ENCODE assay signal across 29 cellular contexts in the genomic region with DNA sequence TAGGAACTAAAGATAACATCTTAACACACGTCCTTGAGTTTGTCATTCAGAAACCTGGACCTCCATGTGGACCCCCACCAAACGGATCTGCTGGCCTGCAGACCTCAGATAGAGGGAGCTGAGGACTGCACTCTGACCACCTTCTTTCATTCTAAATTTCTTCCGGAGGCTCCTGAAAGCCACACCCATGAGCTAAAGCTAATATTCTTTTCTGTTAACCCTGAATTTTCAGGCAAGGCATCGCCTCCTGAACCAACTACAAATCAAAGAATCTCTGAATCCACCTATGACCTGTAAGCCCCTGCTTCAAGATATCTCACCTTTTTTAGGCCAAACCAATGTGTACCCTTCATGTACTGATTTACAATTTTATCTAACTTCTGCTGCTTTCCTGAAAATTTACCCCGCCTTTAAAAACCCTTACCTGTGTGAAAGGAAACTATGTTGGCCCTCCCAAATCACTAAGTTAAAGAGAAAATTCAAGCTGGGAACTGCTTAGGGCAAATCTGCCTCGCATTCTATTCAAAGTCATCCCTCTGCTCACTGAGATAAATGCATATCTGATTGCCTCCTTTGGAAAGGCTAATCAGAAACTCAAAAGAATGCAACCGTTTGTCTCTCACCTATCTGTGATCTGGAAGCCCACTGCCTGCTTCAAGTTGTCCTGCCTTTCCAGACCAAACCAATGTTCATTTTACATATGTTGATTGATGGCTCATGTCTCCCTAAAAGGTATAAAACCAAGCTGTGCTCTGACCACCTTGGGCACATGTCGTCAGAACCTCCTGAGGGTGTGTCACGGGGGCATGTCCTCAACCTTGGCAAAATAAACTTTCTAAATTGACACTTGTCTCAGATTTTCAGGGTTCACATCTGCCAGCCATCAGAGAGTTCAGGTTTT. TPM values are rescaled to one million over a fixed set of nuclear protein-coding genes. Genes with fewer than 3 reads are reported as not detected.
"Had no signal": no experiment of that assay in that cellular context is flagged by ENCODE, and none has a peak within 500 bp of the region (broad histone marks: within the 10 kb centered on the region; RNA-seq: fewer than 3 reads in every experiment).

No MANE protein-coding gene starts in this region.

- H3K4me1 Mint-ChIP-seq: activated B cell treated with CpG ODN at 0.5 μM for 24 hours had no signal

- H3K36me3 ChIP-seq: breast epithelium, colonic mucosa, left ventricle myocardium inferior, ovary, thyroid gland had no signal

- H3K4me1 ChIP-seq: breast epithelium, colonic mucosa, left ventricle myocardium inferior, thyroid gland had no signal

- H3K9me3 ChIP-seq: colonic mucosa, ovary, thyroid gland had no signal

- H3K4me3 Mint-ChIP-seq: activated B cell treated with CpG ODN at 0.5 μM for 24 hours; activated CD4-positive, alpha-beta memory T cell treated with anti-CD3 and anti-CD28 coated beads for 36 hours; activated CD4-positive, alpha-beta T cell treated with anti-CD3 and anti-CD28 coated beads for 36 hours; activated naive CD4-positive, alpha-beta T cell treated with anti-CD3 and anti-CD28 coated beads for 36 hours; activated naive CD8-positive, alpha-beta T cell treated with anti-CD3 and anti-CD28 coated beads, Interleukin-2, amount 10 ng/mL, durations not matched to agents 7 days and 5 days; natural killer cell had no signal

- DNase-seq: activated B cell treated with CpG ODN at 0.5 μM for 24 hours; activated CD4-positive, alpha-beta memory T cell treated with anti-CD3 and anti-CD28 coated beads for 36 hours; activated CD4-positive, alpha-beta T cell treated with anti-CD3 and anti-CD28 coated beads for 36 hours; activated effector memory CD4-positive, alpha-beta T cell treated with Interleukin-2 at 50 U/mL for 16 hours; activated naive CD4-positive, alpha-beta T cell treated with anti-CD3 and anti-CD28 coated beads for 36 hours; activated naive CD8-positive, alpha-beta T cell treated with anti-CD3 and anti-CD28 coated beads, Interleukin-2, amount 10 ng/mL, durations not matched to agents 7 days and 5 days; activated T-cell treated with anti-CD3 and anti-CD28 coated beads, Interleukin-2, amount 50 U/mL, for 48 hours; amniotic stem cell; colonic mucosa; foreskin fibroblast; left ventricle myocardium inferior; midbrain; natural killer cell; ovary; right cardiac atrium; stimulated activated CD4-positive, alpha-beta T cell treated with anti-CD3 and anti-CD28 coated beads, Interleukin-12 subunit alpha, Interleukin-12 subunit beta, amount 100 ng/mL, for 4 hours; stimulated activated CD4-positive, alpha-beta T cell treated with anti-CD3 and anti-CD28 coated beads, Interleukin-4, amount 100 ng/mL, for 4 hours; stimulated activated naive CD8-positive, alpha-beta T cell treated with anti-CD3 and anti-CD28 coated beads, Interleukin-15, Interleukin-2, amounts not matched to agents 100 U/mL and 50 U/mL, for 24 hours; thyroid gland had no signal

- H3K27ac Mint-ChIP-seq: activated B cell treated with CpG ODN at 0.5 μM for 24 hours; activated CD4-positive, alpha-beta memory T cell treated with anti-CD3 and anti-CD28 coated beads for 36 hours; activated CD4-positive, alpha-beta T cell treated with anti-CD3 and anti-CD28 coated beads for 36 hours; activated naive CD4-positive, alpha-beta T cell treated with anti-CD3 and anti-CD28 coated beads for 36 hours; activated naive CD8-positive, alpha-beta T cell treated with anti-CD3 and anti-CD28 coated beads, Interleukin-2, amount 10 ng/mL, durations not matched to agents 7 days and 5 days; natural killer cell had no signal

- H3K4me3 ChIP-seq: breast epithelium, colonic mucosa, left ventricle myocardium inferior, ovary, thyroid gland had no signal

- H3K27ac ChIP-seq: breast epithelium, colonic mucosa, left ventricle myocardium inferior, ovary, thyroid gland had no signal

- H3K27me3 Mint-ChIP-seq: activated CD4-positive, alpha-beta memory T cell treated with anti-CD3 and anti-CD28 coated beads for 36 hours; activated CD4-positive, alpha-beta T cell treated with anti-CD3 and anti-CD28 coated beads for 36 hours had no signal

- H3K27me3 ChIP-seq: breast epithelium, colonic mucosa, ovary, thyroid gland had no signal

RNA-seq across cellular contexts. Expression of a gene that starts 7.7 kb away (rescaled TPM):
- total RNA-seq: activated B cell treated with CpG ODN at 0.5 μM for 24 hours; activated CD4-positive, alpha-beta memory T cell treated with anti-CD3 and anti-CD28 coated beads for 36 hours; activated CD4-positive, alpha-beta T cell treated with anti-CD3 and anti-CD28 coated beads for 36 hours; activated naive CD4-positive, alpha-beta T cell treated with anti-CD3 and anti-CD28 coated beads for 36 hours; activated naive CD8-positive, alpha-beta T cell treated with anti-CD3 and anti-CD28 coated beads, Interleukin-2, amount 10 ng/mL, durations not matched to agents 7 days and 5 days; colonic mucosa; epithelial cell of proximal tubule; fibroblast of lung; glomerular endothelial cell; left ventricle myocardium inferior; lung microvascular endothelial cell; natural killer cell; ovary; pulmonary artery endothelial cell; right cardiac atrium; skeletal muscle tissue; subcutaneous adipose tissue; T-helper 2 cell treated with Interferon-gamma antibody and Interleukin-4, amounts not matched to agents 100 ng/mL and 5 ng/mL, for 36 hours; thyroid gland; urinary bladder had no signal
- polyA plus RNA-seq: fibroblast of lung, ovary, right cardiac atrium had no signal
